In genomic region chr12:7433276-7433822, GRCh38 we compare ENCODE assay signal across 18 cellular contexts. TPM values are rescaled to one million over a fixed set of nuclear protein-coding genes. Genes with fewer than 3 reads are reported as not detected.
DNase-seq lines count a peak whose midpoint lies in the region; ATAC-seq and TF ChIP-seq lines count a peak whose summit lies in the region.
"Had no signal": no experiment of that assay in that cellular context is flagged by ENCODE, and none has a peak within 500 bp of the region (broad histone marks: within the 10 kb centered on the region; RNA-seq: fewer than 3 reads in every experiment).

No MANE protein-coding gene starts in this region.

- ATAC-seq in GM18868 (IDR thresholded peaks at IDR 0.05; ENCODE audit: unreplicated experiment) = no peak
- ATAC-seq: natural killer cell had no signal

- peak; percentile 67 for DNase-seq in A172 (ENCODE audit: low spot score)
- peak; percentile 91 for DNase-seq in HCEC 1CT
- peak; percentile 79 to 85 for DNase-seq in SW 1271 (lab: John Stamatoyannopoulos, UW)
- DNase-seq in fibroblast of the aortic adventitia (ENCODE audit: low read depth) = peak; percentile 62
- no peak for DNase-seq in NCI-H2227 (lab: John Stamatoyannopoulos, UW; ENCODE audit: unreplicated experiment)
- DNase-seq in GM20000 (ENCODE audit: low spot score) = no peak
- no peak for DNase-seq in COLO668 (lab: John Stamatoyannopoulos, UW; ENCODE audit: unreplicated experiment)
- DNase-seq: activated CD4-positive, alpha-beta T cell treated with anti-CD3 and anti-CD28 coated beads, Interleukin-2, amount 50 U/mL, for 1 hour; activated gamma-delta T cell treated with Interleukin-2 at 50 U/mL for 16 hours; AML-193; cerebellar nuclear complex; esophagus squamous epithelium; Karpas-422; natural killer cell; NCI-H2029; thyroid gland had no signal

- no peak overlapping the region for H3K4me3 ChIP-seq in fibroblast of the aortic adventitia (ENCODE audit: low read depth, low read length)
- H3K4me3 ChIP-seq: esophagus squamous epithelium, thyroid gland had no signal

- TF ChIP-seq CTCF in fibroblast of the aortic adventitia (IDR thresholded peaks at IDR 0.05; ENCODE audit: insufficient read depth, low read length) (no peak), GM20000 (IDR thresholded peaks at IDR 0.05; ENCODE audit: extremely low read depth, missing control alignments) (no peak)

RNA-seq across cellular contexts. Expression of gene CD163L1, which starts 10.6 kb away (rescaled TPM):
- total RNA-seq in A172 (2014; rRNA removed; shearing (Covaris generic)) = 1.7 and 8.8 TPM in 2 replicates
- total RNA-seq in fibroblast of the aortic adventitia (ENCODE audit: low replicate concordance) = 0.08 and 0.36 TPM in 2 replicates
- total RNA-seq: G401 had no signal

Comparison
In these comparisons a context has a peak if more than half of its experiments do, and no peak if none do; other contexts are left out.
1. DNase-seq: peak in A172 (single experiment), HCEC 1CT (single experiment), SW 1271 (2 of 2) and fibroblast of the aortic adventitia (single experiment); none in NCI-H2227 (single experiment), GM20000 (single experiment) and COLO668 (single experiment).